In genomic region chr4:129379429-129379828, GRCh38 we compare ENCODE assay signal across 29 cellular contexts.
"Had no signal": no experiment of that assay in that cellular context is flagged by ENCODE, and none has a peak within 500 bp of the region (broad histone marks: within the 10 kb centered on the region; RNA-seq: fewer than 3 reads in every experiment).

No MANE protein-coding gene starts in this region.

- H3K4me3 ChIP-seq: ascending aorta, breast epithelium, cardiac muscle cell, colonic mucosa, esophagus squamous epithelium, gastroesophageal sphincter, heart right ventricle, hepatocyte had no signal

- DNase-seq: activated CD4-positive, alpha-beta memory T cell treated with anti-CD3 and anti-CD28 coated beads for 36 hours; activated CD4-positive, alpha-beta T cell treated with anti-CD3 and anti-CD28 coated beads for 36 hours; activated CD4-positive, alpha-beta T cell treated with anti-CD3 and anti-CD28 coated beads, Interleukin-2, amount 10 ng/mL, durations not matched to agents 24 days and 14 days; activated CD4-positive, CD25-positive, alpha-beta regulatory T cell; activated CD4-positive, CD25-positive, alpha-beta regulatory T cell treated with anti-CD3 and anti-CD28 coated beads, Interleukin-2, amount 50 U/mL, for 72 hours; activated CD8-positive, alpha-beta memory T cell treated with anti-CD3 and anti-CD28 coated beads, Interleukin-2, amount 10 ng/mL, durations not matched to agents 7 days and 5 days; activated CD8-positive, alpha-beta memory T cell treated with anti-CD3 and anti-CD28 coated beads, Interleukin-2, amount 50 U/mL, for 4 hours; activated CD8-positive, alpha-beta T cell treated with anti-CD3 and anti-CD28 coated beads, Interleukin-2, amount 10 ng/mL, durations not matched to agents 7 days and 5 days; activated gamma-delta T cell; activated naive CD4-positive, alpha-beta T cell; activated naive CD4-positive, alpha-beta T cell treated with anti-CD3 and anti-CD28 coated beads, Interleukin-2, amount 10 ng/mL, durations not matched to agents 7 days and 5 days; activated naive CD8-positive, alpha-beta T cell treated with anti-CD3 and anti-CD28 coated beads, Interleukin-2, amount 10 ng/mL, durations not matched to agents 7 days and 5 days; activated T-cell treated with anti-CD3 and anti-CD28 coated beads, Interleukin-2, amount 50 U/mL, for 1 hour; activated T-cell treated with anti-CD3 and anti-CD28 coated beads, Interleukin-2, amount 50 U/mL, for 48 hours; central memory CD4-positive, alpha-beta T cell; cerebellar nuclear complex; colonic mucosa; effector CD8-positive, alpha-beta T cell; esophagus squamous epithelium; foreskin melanocyte; heart right ventricle; T-helper 17 cell; T1000 had no signal

- H2AFZ ChIP-seq: hepatocyte had no signal

- H3K27me3 ChIP-seq: ascending aorta, breast epithelium, colonic mucosa, esophagus squamous epithelium, gastroesophageal sphincter, hepatocyte had no signal

- H3K36me3 ChIP-seq: ascending aorta, breast epithelium, cardiac muscle cell, colonic mucosa, esophagus squamous epithelium, gastroesophageal sphincter, heart right ventricle had no signal

- H3K4me2 ChIP-seq: hepatocyte had no signal

- H3K27ac ChIP-seq: ascending aorta, breast epithelium, cardiac muscle cell, colonic mucosa, epithelial cell of prostate, esophagus squamous epithelium, gastroesophageal sphincter, heart right ventricle, hepatocyte had no signal

- H3K9me3 ChIP-seq: ascending aorta, breast epithelium, colonic mucosa, esophagus squamous epithelium, gastroesophageal sphincter, heart right ventricle had no signal

- H3K79me2 ChIP-seq: hepatocyte had no signal

- H3K4me1 ChIP-seq: ascending aorta, breast epithelium, colonic mucosa, heart right ventricle had no signal
